8 cellular contexts compared by ENCODE assay signal in the genomic region with DNA sequence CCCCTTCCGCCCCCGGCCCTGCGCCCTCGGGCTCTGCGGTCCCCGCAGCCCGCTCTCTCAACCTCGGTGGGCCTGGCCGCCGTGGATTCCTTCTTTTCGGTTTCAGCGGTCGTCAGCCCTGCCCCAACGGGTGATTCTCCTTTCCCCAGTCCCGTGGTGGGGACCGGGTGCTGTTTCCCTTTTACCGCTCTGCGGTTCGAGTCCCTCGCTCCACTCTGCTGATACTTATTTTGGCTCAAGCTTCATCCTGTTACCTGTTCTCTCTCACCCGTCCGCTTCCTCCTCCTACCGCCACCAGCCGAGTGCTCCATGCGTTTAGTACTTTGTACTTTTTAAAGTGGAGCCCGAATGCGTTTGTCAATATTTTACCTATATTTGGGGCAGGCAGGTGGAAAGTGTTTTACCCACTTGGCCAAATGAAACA. TPM values are rescaled to one million over a fixed set of nuclear protein-coding genes. Genes with fewer than 3 reads are reported as not detected.
DNase-seq lines count a peak whose midpoint lies in the region; ATAC-seq, FAIRE-seq and TF ChIP-seq lines count a peak whose summit lies in the region.

No MANE protein-coding gene starts in this region.

- H3K4me2 ChIP-seq in K562 (ENCODE audit: insufficient read depth, low read length) = peak overlapping the region; percentile 96

- TF ChIP-seq EP300 in K562 (IDR thresholded peaks at IDR 0.05; ENCODE audit: low read length) = no peak

- POLR2A ChIA-PET in K562 (lab: Yijun Ruan, JAX) = interaction anchor here (0.7 kb wide), 1 partner anchor 8 kb away, joined by 4 read pairs; no protein-coding TSS in a partner anchor

- H2AFZ ChIP-seq in K562 (ENCODE audit: low read depth, low read length) = peak overlapping the region; percentile 99

- no peaks in the 10 kb centered on the region for H3K27me3 Mint-ChIP-seq in Calu3 (ENCODE audit: unreplicated experiment)

- CTCF ChIA-PET in Calu3 (lab: Charles Lee) = interaction anchor here (0.6 kb wide), 1 partner anchor 29 kb away, joined by 7 read pairs; no protein-coding TSS in a partner anchor
- CTCF ChIA-PET in K562 (lab: Yijun Ruan, JAX; ENCODE audit: low intra/inter-chr PET ratio) = interaction anchor here (1.1 kb wide), 1 partner anchor 133 kb away, joined by 3 read pairs; no protein-coding TSS in a partner anchor

- TF ChIP-seq CTCF in Calu3 (IDR thresholded peaks at IDR 0.05; ENCODE audit: unreplicated experiment) (no peak), NB4 (IDR thresholded peaks at IDR 0.05; ENCODE audit: low read depth, low read length) (no peak), K562 (IDR thresholded peaks at IDR 0.05 in 2 of 3, conservative IDR thresholded peaks at IDR 0.05 in 1 of 3; ENCODE audit: insufficient read depth in 2 of 3, low read depth in 1 of 3, low read length in 3 of 3) (no peak), left lung (IDR thresholded peaks at IDR 0.05) (no peak)

- H3K4me3 Mint-ChIP-seq in Calu3 (ENCODE audit: low read depth, unreplicated experiment) = peak overlapping the region; percentile 94

- BruUV-seq in Calu3 (replicated peaks; lab: Mats Ljungman, UMichigan) (no TSS peak), K562 (replicated peaks; lab: Mats Ljungman, UMichigan) (no TSS peak)

- H3K27ac Mint-ChIP-seq in Calu3 (ENCODE audit: unreplicated experiment) = peak overlapping the region; percentile 100

- H3K4me1 ChIP-seq in K562 (replicated peaks in 1 of 2; ENCODE audit: control insufficient read depth in 2 of 2, insufficient read depth in 2 of 2, low read length in 2 of 2) = peaks cover 8 to 9% of the 10 kb centered on the region in 2 experiments; a peak in 4 of 5 replicates
- peaks cover 16 to 38% of the 10 kb centered on the region in 2 donors for H3K4me1 ChIP-seq in left lung
- peaks cover 4% of the 10 kb centered on the region for H3K4me1 ChIP-seq in thymus (ENCODE audit: control insufficient read depth, insufficient read depth, low read length)

- intact Hi-C loops in Calu3 (cut with micrococcal nuclease; ENCODE audit: unreplicated experiment) (loop anchor here (5.0 to 10.0 kb wide), 2 partner anchors 44 to 116 kb away; partner anchors contain the start of genes MED19 and TMX2), K562 (cut with micrococcal nuclease) (loop anchor here (5.0 to 10.0 kb wide), 2 partner anchors 396 to 854 kb away; no protein-coding TSS in a partner anchor), left lung (cut with DNase I) (no loop called here)

- no peak for DNase-seq in Calu3
- peak; percentile 56 for DNase-seq in NB4 (ENCODE audit: low read depth)
- peak in 2 of 4 experiments; percentile 36 to 46 for DNase-seq in K562 (ENCODE audit: extremely low read depth in 1 of 4, low spot score in 3 of 4)
- no peak for DNase-seq in left lung
- DNase-seq in NCI-H1417 (lab: John Stamatoyannopoulos, UW) = no peak
- DNase-seq in ureter (ENCODE audit: low spot score) = no peak

- no peak for FAIRE-seq in K562 (lab: Jason Lieb, UNC)

- peak; percentile 10 for ATAC-seq in GM21515 (IDR thresholded peaks at IDR 0.05; ENCODE audit: unreplicated experiment)
- ATAC-seq in K562 = peak; percentile 38
- ATAC-seq in left lung = peak; percentile 0

- TF ChIP-seq POLR2A in NB4 (IDR thresholded peaks at IDR 0.05; ENCODE audit: extremely low read depth, insufficient read length) (no peak), K562 (conservative IDR thresholded peaks at IDR 0.05) (no peak)

- peak overlapping the region; percentile 99 to 100 for H3K9ac ChIP-seq in K562 (ENCODE audit: insufficient read depth in 1 of 2, low read depth in 2 of 2, low read length in 2 of 2)

- no peaks in the 10 kb centered on the region for H3K9me1 ChIP-seq in K562 (ENCODE audit: control insufficient read depth, insufficient read depth, low read length)

- H3K9me3 Mint-ChIP-seq in Calu3 (ENCODE audit: low read depth, unreplicated experiment) = no peaks in the 10 kb centered on the region

- H3K36me3 ChIP-seq in K562 (ENCODE audit: control insufficient read depth, insufficient read depth, low read length) (peaks cover 33% of the 10 kb centered on the region), left lung (peaks cover 0 to 22% of the 10 kb centered on the region in 2 donors), thymus (ENCODE audit: control insufficient read depth, insufficient read depth) (peaks cover 14% of the 10 kb centered on the region)

- in situ Hi-C loops in K562 (cut with MboI) = loop anchor here (10.0 to 25.0 kb wide), 2 partner anchors 136 to 844 kb away; partner anchors contain the start of gene OR5B21

- no peaks in the 10 kb centered on the region for H3K27me3 ChIP-seq in K562 (ENCODE audit: control insufficient read depth in 2 of 2, insufficient read depth in 2 of 2, low read length in 2 of 2)
- no peaks in the 10 kb centered on the region for H3K27me3 ChIP-seq in left lung
- no peaks in the 10 kb centered on the region for H3K27me3 ChIP-seq in thymus (ENCODE audit: control insufficient read depth, insufficient read depth)

- H3K79me2 ChIP-seq in K562 (ENCODE audit: control insufficient read depth, insufficient read depth, low read length) = peaks cover 56% of the 10 kb centered on the region

- H3K27ac ChIP-seq in K562 (ENCODE audit: extremely low read depth, low read depth, low read length) = peak overlapping the region; percentile 99
- H3K27ac ChIP-seq in left lung = peak overlapping the region; percentile 98 to 99
- peak overlapping the region; percentile 99 for H3K27ac ChIP-seq in thymus (ENCODE audit: low read depth)

- H3K36me3 Mint-ChIP-seq in Calu3 (ENCODE audit: insufficient read depth, unreplicated experiment) = peaks cover 61% of the 10 kb centered on the region

- no peaks in the 10 kb centered on the region for H3K9me3 ChIP-seq in K562 (replicated peaks; ENCODE audit: control insufficient read depth, insufficient read depth, low read depth, low read length)
- no peaks in the 10 kb centered on the region for H3K9me3 ChIP-seq in left lung
- H3K9me3 ChIP-seq in thymus (ENCODE audit: control insufficient read depth) = no peaks in the 10 kb centered on the region

- peaks cover 31% of the 10 kb centered on the region for H3K4me1 Mint-ChIP-seq in Calu3 (ENCODE audit: low read depth, unreplicated experiment)

- TF ChIP-seq RAD21 in K562 (CRISPR knock-in tag; conservative IDR thresholded peaks at IDR 0.05 in 1 of 2, IDR thresholded peaks at IDR 0.05 in 1 of 2) = no peak

- no peaks in the 10 kb centered on the region for H4K20me1 ChIP-seq in K562 (replicated peaks; ENCODE audit: control insufficient read depth, insufficient read depth, low read length)

- H3K4me3 ChIP-seq in NB4 (ENCODE audit: low read depth, low read length) (peak overlapping the region; percentile 90), K562 (peak overlapping the region; percentile 98), left lung (peak overlapping the region; percentile 92 to 99), thymus (ENCODE audit: low read length) (peak overlapping the region; percentile 88)

- under 1% methylated on average over 23 of the region's 27 CpGs for WGBS in K562 (ENCODE audit: insufficient coverage, low coverage, missing lambda C conversion rate)
- under 1% methylated on average over 27 of the region's 27 CpGs for WGBS in thymus

RNA-seq across cellular contexts. Expression of gene ZDHHC5, which starts 0.6 kb away (rescaled TPM):
- 85.9 and 95.3 TPM in 2 replicates for total RNA-seq in Calu3 (2022)
- total RNA-seq in K562 (2011; cell fraction: chromatin; rRNA removed; ENCODE audit: low replicate concordance) = 76.0 and 93.5 TPM in 2 replicates
- 71.7 and 85.6 TPM in 2 replicates for total RNA-seq in K562 (2011; cell fraction: nucleolus; rRNA removed)
- 89.7 and 107 TPM in 2 replicates for total RNA-seq in K562 (2011; cell fraction: nucleoplasm; rRNA removed)
- 22.5 and 30.0 TPM in 2 replicates for total RNA-seq in K562 (2014; rRNA removed)
- 31.3 and 35.6 TPM in 2 replicates for total RNA-seq in K562 (2014; rRNA removed; fragmentation: Illumina TruSeq; extraction: Trizol)
- total RNA-seq in K562 (2015; rRNA removed; fragmentation: Illumina TruSeq; extraction: Trizol) = 35.9 and 37.1 TPM in 2 replicates
- 46.3 and 51.8 TPM in 2 replicates for total RNA-seq in K562 (2021)
- polyA plus RNA-seq in K562 (2011; rRNA removed) = 41.6 and 44.7 TPM in 2 replicates
- polyA plus RNA-seq in K562 (2011; cell fraction: cytosol; rRNA removed) = 40.7 and 51.6 TPM in 2 replicates
- polyA plus RNA-seq in K562 (2011; cell fraction: nucleus; rRNA removed) = 41.7 and 67.0 TPM in 2 replicates
- polyA plus RNA-seq in K562 (2012) = 43.5 and 44.2 TPM in 2 replicates
- polyA plus RNA-seq in K562 (2014; fragmentation: Illumina TruSeq; extraction: Trizol) = 51.5 and 64.2 TPM in 2 replicates
- polyA plus RNA-seq in K562 (2014; fragmentation: Nextera tagmentation; extraction: Ambion mirVana) = 1 to 10 TPM; 3.8 to 8.8 TPM
- polyA plus RNA-seq in K562 (2014; rRNA removed) = 36.4 and 39.1 TPM in 2 replicates
- polyA minus RNA-seq in K562 (2011; rRNA and poly(A)+ RNA removed) = 66.4 and 78.8 TPM in 2 replicates
- 28.8 and 38.3 TPM in 2 replicates for polyA minus RNA-seq in K562 (2011; cell fraction: cytosol; rRNA and poly(A)+ RNA removed)
- polyA minus RNA-seq in K562 (2011; cell fraction: nucleus; rRNA and poly(A)+ RNA removed) = 24.6 and 29.2 TPM in 2 replicates
- total RNA-seq in left lung = 10 to 100 TPM; 69.9 to 83.6 TPM
- polyA plus RNA-seq in thymus = 21.0 TPM
- total RNA-seq in ureter = 91.9 TPM

RNA-seq across cellular contexts. Expression of gene CLP1, which starts 10.9 kb away (rescaled TPM):
- total RNA-seq in Calu3 (2022) = 15.2 and 18.6 TPM in 2 replicates
- total RNA-seq in K562 (2011; cell fraction: chromatin; rRNA removed; ENCODE audit: low replicate concordance) = 15.6 and 22.6 TPM in 2 replicates
- 14.6 and 18.2 TPM in 2 replicates for total RNA-seq in K562 (2011; cell fraction: nucleolus; rRNA removed)
- 13.2 and 13.8 TPM in 2 replicates for total RNA-seq in K562 (2011; cell fraction: nucleoplasm; rRNA removed)
- 19.1 and 20.0 TPM in 2 replicates for total RNA-seq in K562 (2014; rRNA removed)
- 27.8 and 28.6 TPM in 2 replicates for total RNA-seq in K562 (2014; rRNA removed; fragmentation: Illumina TruSeq; extraction: Trizol)
- total RNA-seq in K562 (2015; rRNA removed; fragmentation: Illumina TruSeq; extraction: Trizol) = 26.3 and 27.8 TPM in 2 replicates
- 21.5 and 23.7 TPM in 2 replicates for total RNA-seq in K562 (2021)
- 22.2 and 31.9 TPM in 2 replicates for polyA plus RNA-seq in K562 (2011; rRNA removed)
- 32.3 and 33.7 TPM in 2 replicates for polyA plus RNA-seq in K562 (2011; cell fraction: cytosol; rRNA removed)
- polyA plus RNA-seq in K562 (2011; cell fraction: nucleus; rRNA removed) = 13.3 and 14.0 TPM in 2 replicates
- polyA plus RNA-seq in K562 (2012) = 14.4 and 26.1 TPM in 2 replicates
- polyA plus RNA-seq in K562 (2014; fragmentation: Illumina TruSeq; extraction: Trizol) = 24.9 and 30.3 TPM in 2 replicates
- 10 to 100 TPM; 45.6 to 46.2 TPM for polyA plus RNA-seq in K562 (2014; fragmentation: Nextera tagmentation; extraction: Ambion mirVana)
- polyA plus RNA-seq in K562 (2014; rRNA removed) = 23.4 and 26.5 TPM in 2 replicates
- polyA minus RNA-seq in K562 (2011; rRNA and poly(A)+ RNA removed) = 29.5 and 35.2 TPM in 2 replicates
- polyA minus RNA-seq in K562 (2011; cell fraction: cytosol; rRNA and poly(A)+ RNA removed) = 7.9 and 11.1 TPM in 2 replicates
- polyA minus RNA-seq in K562 (2011; cell fraction: nucleus; rRNA and poly(A)+ RNA removed) = 5.3 and 8.4 TPM in 2 replicates
- 10 to 100 TPM; 10.1 to 13.1 TPM for total RNA-seq in left lung
- polyA plus RNA-seq in thymus = 13.6 TPM
- 10.0 TPM for total RNA-seq in ureter

RNA-seq across cellular contexts. Expression of gene YPEL4, which starts 18.8 kb away (rescaled TPM):
- total RNA-seq in Calu3 (2022) (0.28 TPM in 1 of 2 replicates, not detected in the other), K562 (2014; rRNA removed) (0.37 TPM in 1 of 2 replicates, not detected in the other), K562 (2014; rRNA removed; fragmentation: Illumina TruSeq; extraction: Trizol) (0.16 and 0.22 TPM in 2 replicates), K562 (2015; rRNA removed; fragmentation: Illumina TruSeq; extraction: Trizol) (0.07 and 0.08 TPM in 2 replicates), K562 (2021) (0.42 and 0.51 TPM in 2 replicates), left lung (1 to 10 TPM; 1.2 to 2.3 TPM), ureter (0.44 TPM)
- 2.3 and 5.9 TPM in 2 replicates for total RNA-seq in K562 (2011; cell fraction: chromatin; rRNA removed; ENCODE audit: low replicate concordance)
- total RNA-seq in K562 (2011; cell fraction: nucleolus; rRNA removed) = 1.8 and 4.0 TPM in 2 replicates
- total RNA-seq in K562 (2011; cell fraction: nucleoplasm; rRNA removed) = 2.2 and 2.8 TPM in 2 replicates
- polyA plus RNA-seq in K562 (2011; rRNA removed) (0.91 and 1.4 TPM in 2 replicates), K562 (2014; fragmentation: Illumina TruSeq; extraction: Trizol) (0.40 and 0.48 TPM in 2 replicates), K562 (2014; fragmentation: Nextera tagmentation; extraction: Ambion mirVana) (under 1 TPM in 1 of 2 experiments, not detected in 1; 0.08 TPM), K562 (2014; rRNA removed) (0.40 and 1.1 TPM in 2 replicates), thymus (5.9 TPM)
- polyA plus RNA-seq in K562 (2011; cell fraction: cytosol; rRNA removed) = 0.88 and 2.1 TPM in 2 replicates
- 3.1 and 5.7 TPM in 2 replicates for polyA plus RNA-seq in K562 (2011; cell fraction: nucleus; rRNA removed)
- 1.0 and 2.1 TPM in 2 replicates for polyA plus RNA-seq in K562 (2012)
- polyA minus RNA-seq in K562 (2011; rRNA and poly(A)+ RNA removed) = 0.51 and 0.56 TPM in 2 replicates
- polyA minus RNA-seq in K562 (2011; cell fraction: cytosol; rRNA and poly(A)+ RNA removed) = 0.57 TPM in 1 of 2 replicates, not detected in the other
- 1.00 and 1.2 TPM in 2 replicates for polyA minus RNA-seq in K562 (2011; cell fraction: nucleus; rRNA and poly(A)+ RNA removed)

RNA-seq across cellular contexts. Expression of gene MED19, which starts 43.5 kb away (rescaled TPM):
- total RNA-seq in Calu3 (2022) (21.2 and 24.4 TPM in 2 replicates), K562 (2014; rRNA removed) (19.3 and 23.5 TPM in 2 replicates), K562 (2014; rRNA removed; fragmentation: Illumina TruSeq; extraction: Trizol) (13.9 and 14.9 TPM in 2 replicates), K562 (2015; rRNA removed; fragmentation: Illumina TruSeq; extraction: Trizol) (15.0 and 17.2 TPM in 2 replicates), K562 (2021) (13.7 and 14.0 TPM in 2 replicates), left lung (10 to 100 TPM; 11.0 to 11.8 TPM), ureter (12.7 TPM)
- 14.1 and 17.9 TPM in 2 replicates for total RNA-seq in K562 (2011; cell fraction: chromatin; rRNA removed; ENCODE audit: low replicate concordance)
- 13.6 and 15.0 TPM in 2 replicates for total RNA-seq in K562 (2011; cell fraction: nucleolus; rRNA removed)
- 11.6 and 12.5 TPM in 2 replicates for total RNA-seq in K562 (2011; cell fraction: nucleoplasm; rRNA removed)
- polyA plus RNA-seq in K562 (2011; rRNA removed) (16.4 and 19.2 TPM in 2 replicates), K562 (2014; fragmentation: Illumina TruSeq; extraction: Trizol) (17.7 and 19.8 TPM in 2 replicates), K562 (2014; fragmentation: Nextera tagmentation; extraction: Ambion mirVana) (1 to 10 TPM; 7.3 to 7.9 TPM), K562 (2014; rRNA removed) (15.9 and 22.1 TPM in 2 replicates), thymus (13.3 TPM)
- polyA plus RNA-seq in K562 (2011; cell fraction: cytosol; rRNA removed) = 22.5 and 55.4 TPM in 2 replicates
- 15.2 and 18.3 TPM in 2 replicates for polyA plus RNA-seq in K562 (2011; cell fraction: nucleus; rRNA removed)
- polyA plus RNA-seq in K562 (2012) = 15.4 and 19.6 TPM in 2 replicates
- 7.4 and 10.3 TPM in 2 replicates for polyA minus RNA-seq in K562 (2011; rRNA and poly(A)+ RNA removed)
- polyA minus RNA-seq in K562 (2011; cell fraction: cytosol; rRNA and poly(A)+ RNA removed) = 4.0 and 5.4 TPM in 2 replicates
- polyA minus RNA-seq in K562 (2011; cell fraction: nucleus; rRNA and poly(A)+ RNA removed) = 4.7 and 5.3 TPM in 2 replicates

RNA-seq across cellular contexts. Expression of gene TMX2, which starts 43.9 kb away (rescaled TPM):
- total RNA-seq in Calu3 (2022) = 146 and 152 TPM in 2 replicates
- total RNA-seq in K562 (2011; cell fraction: chromatin; rRNA removed; ENCODE audit: low replicate concordance) = 254 and 323 TPM in 2 replicates
- total RNA-seq in K562 (2011; cell fraction: nucleolus; rRNA removed) = 286 and 299 TPM in 2 replicates
- total RNA-seq in K562 (2011; cell fraction: nucleoplasm; rRNA removed) = 359 and 435 TPM in 2 replicates
- total RNA-seq in K562 (2014; rRNA removed) = 184 and 195 TPM in 2 replicates
- total RNA-seq in K562 (2014; rRNA removed; fragmentation: Illumina TruSeq; extraction: Trizol) = 232 and 235 TPM in 2 replicates
- 215 and 227 TPM in 2 replicates for total RNA-seq in K562 (2015; rRNA removed; fragmentation: Illumina TruSeq; extraction: Trizol)
- 175 and 176 TPM in 2 replicates for total RNA-seq in K562 (2021)
- 169 and 192 TPM in 2 replicates for polyA plus RNA-seq in K562 (2011; rRNA removed)
- 147 and 153 TPM in 2 replicates for polyA plus RNA-seq in K562 (2011; cell fraction: cytosol; rRNA removed)
- polyA plus RNA-seq in K562 (2011; cell fraction: nucleus; rRNA removed) = 239 and 329 TPM in 2 replicates
- polyA plus RNA-seq in K562 (2012) = 152 and 169 TPM in 2 replicates
- 243 and 281 TPM in 2 replicates for polyA plus RNA-seq in K562 (2014; fragmentation: Illumina TruSeq; extraction: Trizol)
- 100 to 1,000 TPM; 381 to 433 TPM for polyA plus RNA-seq in K562 (2014; fragmentation: Nextera tagmentation; extraction: Ambion mirVana)
- polyA plus RNA-seq in K562 (2014; rRNA removed) = 218 and 224 TPM in 2 replicates
- 211 and 260 TPM in 2 replicates for polyA minus RNA-seq in K562 (2011; rRNA and poly(A)+ RNA removed)
- polyA minus RNA-seq in K562 (2011; cell fraction: cytosol; rRNA and poly(A)+ RNA removed) = 74.3 and 111 TPM in 2 replicates
- 62.1 and 97.1 TPM in 2 replicates for polyA minus RNA-seq in K562 (2011; cell fraction: nucleus; rRNA and poly(A)+ RNA removed)
- total RNA-seq in left lung = 10 to 100 TPM; 67.7 to 88.3 TPM
- polyA plus RNA-seq in thymus = 61.4 TPM
- 108 TPM for total RNA-seq in ureter

Comparison
In these comparisons a context has a peak if more than half of its experiments do, and no peak if none do; other contexts are left out.
1. intact Hi-C loops: an anchor here in Calu3 (5.0 to 10.0 kb wide) and K562 (5.0 to 10.0 kb wide); none called in left lung.